ENCODE assay signal across 13 cellular contexts in the genomic region with DNA sequence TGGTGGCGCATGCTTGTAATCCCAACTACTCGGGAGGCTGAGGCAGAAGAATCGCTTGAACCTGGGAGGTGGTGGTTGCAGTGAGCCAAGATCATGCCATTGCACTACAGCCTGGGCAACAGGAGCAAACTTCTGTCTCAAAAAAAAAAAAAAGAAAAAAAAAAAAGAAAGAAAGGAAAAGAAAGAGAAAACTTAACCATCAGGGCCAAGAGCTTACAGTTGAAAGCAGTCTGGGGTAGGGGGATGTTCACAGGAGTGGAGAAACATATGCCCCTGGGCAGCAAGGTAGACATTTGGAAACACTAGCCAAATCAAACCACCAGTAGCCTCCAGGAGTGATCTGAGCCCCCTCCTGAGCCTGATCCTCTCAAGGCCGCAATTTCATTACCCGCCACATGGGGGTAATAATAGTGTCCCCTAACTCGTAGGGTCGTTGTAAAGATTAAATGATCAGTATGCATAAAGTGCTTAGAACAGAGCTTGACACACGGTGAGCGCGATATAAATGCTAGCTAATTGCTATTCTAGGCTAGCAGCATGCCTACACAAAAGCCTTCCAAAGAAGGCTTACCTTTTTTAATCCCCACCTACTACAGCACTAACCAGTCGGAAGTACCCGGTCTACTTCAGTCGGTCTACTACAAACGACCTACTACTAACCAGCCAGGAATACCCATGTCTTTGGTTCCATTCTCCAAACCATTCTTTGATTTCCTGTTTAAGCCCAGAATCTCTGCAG.
DNase-seq lines count a peak whose midpoint lies in the region; ATAC-seq and TF ChIP-seq lines count a peak whose summit lies in the region.
"Had no signal": no experiment of that assay in that cellular context is flagged by ENCODE, and none has a peak within 500 bp of the region (broad histone marks: within the 10 kb centered on the region; RNA-seq: fewer than 3 reads in every experiment).

No MANE protein-coding gene starts in this region.

- H3K4me1 Mint-ChIP-seq in GM23338, result peaks cover 29% of the 10 kb centered on the region

- no peaks in the 10 kb centered on the region for H3K9me2 ChIP-seq in GM23338 (ENCODE audit: insufficient read depth)

- H3K27ac ChIP-seq in GM23338 (ENCODE audit: low read depth) (no peak overlapping the region), brain microvascular endothelial cell (no peak overlapping the region)

- peaks cover 34% of the 10 kb centered on the region for H3K27me3 Mint-ChIP-seq in GM23338 (ENCODE audit: insufficient read depth, low read depth, poor library complexity)

- H3K4me2 ChIP-seq in GM23338, result 0 out of 2 replicates have a peak overlapping the region, but pooled peaks have one; percentile 97

- DNase-seq in AG08396 (ENCODE audit: low spot score), result peak; percentile 14
- DNase-seq in GM23338 (ENCODE audit: low spot score), result peak; percentile 75
- no peak for DNase-seq in brain microvascular endothelial cell
- no peak for DNase-seq in kidney epithelial cell (ENCODE audit: low read depth)
- DNase-seq in NCI-H1105 (lab: John Stamatoyannopoulos, UW), result no peak
- no peak for DNase-seq in activated naive CD4-positive, alpha-beta T cell treated with anti-CD3 and anti-CD28 coated beads, Interleukin-2, amount 50 U/mL, for 72 hours (ENCODE audit: low spot score in 2 of 2)
- DNase-seq: activated CD4-positive, alpha-beta T cell treated with anti-CD3 and anti-CD28 coated beads, Interleukin-2, amount 50 U/mL, for 4 hours; MG63; naive thymus-derived CD4-positive, alpha-beta T cell; stimulated activated CD4-positive, alpha-beta T cell treated with anti-CD3 and anti-CD28 coated beads, Interleukin-4, amount 100 ng/mL, for 1 hour had no signal

- peaks cover 2% of the 10 kb centered on the region; the same call in 2 of the 3 replicates for H3K36me3 Mint-ChIP-seq in GM23338 (ENCODE audit: low read depth)
- peaks cover 0 to 8% of the 10 kb centered on the region in 2 donors for H3K36me3 Mint-ChIP-seq in activated naive CD4-positive, alpha-beta T cell treated with anti-CD3 and anti-CD28 coated beads, Interleukin-2, amount 50 U/mL, for 72 hours

- H3K4me3 ChIP-seq in GM23338 (no peak overlapping the region), brain microvascular endothelial cell (ENCODE audit: low read depth, low read length) (no peak overlapping the region), kidney epithelial cell (ENCODE audit: low read depth, low read length) (no peak overlapping the region)
- H3K4me3 ChIP-seq: MG63, transverse colon had no signal

- TF ChIP-seq CTCF in GM23338 (conservative IDR thresholded peaks at IDR 0.05; ENCODE audit: low read depth in 2 of 2) (peak; percentile 54 to 69), brain microvascular endothelial cell (IDR thresholded peaks at IDR 0.05; ENCODE audit: low read depth, low read length, missing control alignments) (peak; percentile 52), kidney epithelial cell (IDR thresholded peaks at IDR 0.05; ENCODE audit: insufficient read depth, low read length, poor library complexity, severe bottlenecking) (peak; percentile 30)

- H3K9me3 Mint-ChIP-seq in GM23338, result no peaks in the 10 kb centered on the region; the same call in 2 of the 3 replicates
- peaks cover 0 to 3% of the 10 kb centered on the region in 2 donors for H3K9me3 Mint-ChIP-seq in activated naive CD4-positive, alpha-beta T cell treated with anti-CD3 and anti-CD28 coated beads, Interleukin-2, amount 50 U/mL, for 72 hours

- no peak overlapping the region for H3K27ac Mint-ChIP-seq in GM23338
- H3K27ac Mint-ChIP-seq in activated naive CD4-positive, alpha-beta T cell treated with anti-CD3 and anti-CD28 coated beads, Interleukin-2, amount 50 U/mL, for 72 hours, result no peak overlapping the region

- H3K36me3 ChIP-seq in GM23338 (ENCODE audit: insufficient read depth), result no peaks in the 10 kb centered on the region
- no peaks in the 10 kb centered on the region for H3K36me3 ChIP-seq in brain microvascular endothelial cell (replicated peaks)
- H3K36me3 ChIP-seq in kidney epithelial cell (ENCODE audit: control insufficient read depth, insufficient read depth, low read length), result no peaks in the 10 kb centered on the region
- H3K36me3 ChIP-seq: MG63, transverse colon had no signal

- no peak overlapping the region for H3K4me3 Mint-ChIP-seq in GM23338

- H3K79me2 ChIP-seq in GM23338 (replicated peaks; ENCODE audit: insufficient read depth), result no peaks in the 10 kb centered on the region

- in situ Hi-C loops in brain microvascular endothelial cell (cut with HindIII; ENCODE audit: low pct_ligation_motif_present, low sequenced_read_pairs), result no loop called here

- H3F3A ChIP-seq in GM23338 (replicated peaks; ENCODE audit: low read depth), result peaks cover 9% of the 10 kb centered on the region

- peaks cover 43% of the 10 kb centered on the region for H3K27me3 ChIP-seq in GM23338 (ENCODE audit: insufficient read depth)
- peaks cover 5% of the 10 kb centered on the region for H3K27me3 ChIP-seq in brain microvascular endothelial cell (replicated peaks)
- peaks cover 2% of the 10 kb centered on the region for H3K27me3 ChIP-seq in kidney epithelial cell (ENCODE audit: control insufficient read depth, insufficient read depth, low read length)
- H3K27me3 ChIP-seq: MG63 had no signal

- H2AFZ ChIP-seq in GM23338, result no peak overlapping the region

- H3K4me1 ChIP-seq in GM23338 (ENCODE audit: insufficient read depth), result peaks cover 28% of the 10 kb centered on the region

- ATAC-seq in GM23338, result peak; percentile 16
- ATAC-seq in activated naive CD4-positive, alpha-beta T cell treated with anti-CD3 and anti-CD28 coated beads, Interleukin-2, amount 50 U/mL, for 72 hours, result no peak
- ATAC-seq in HG03095 (IDR thresholded peaks at IDR 0.05; ENCODE audit: unreplicated experiment), result no peak
- no peak for ATAC-seq in HG03460 (IDR thresholded peaks at IDR 0.05; ENCODE audit: unreplicated experiment)
- ATAC-seq: naive thymus-derived CD4-positive, alpha-beta T cell had no signal

- no peaks in the 10 kb centered on the region for H4K20me1 ChIP-seq in GM23338 (replicated peaks; ENCODE audit: insufficient read depth)

TF ChIP-seq in GM23338, 12 proteins besides CTCF, POLR2A, EP300 and RAD21:
- no peak for TF ChIP-seq CREB1 (CRISPR knock-in tag; IDR thresholded peaks at IDR 0.05; ENCODE audit: low read depth)

Comparison
In these comparisons a context has a peak if more than half of its experiments do, and no peak if none do; other contexts are left out.
1. DNase-seq: peak in AG08396 (single experiment) and GM23338 (single experiment); none in brain microvascular endothelial cell (single experiment), kidney epithelial cell (single experiment), NCI-H1105 (single experiment) and activated naive CD4-positive, alpha-beta T cell treated with anti-CD3 and anti-CD28 coated beads, Interleukin-2, amount 50 U/mL, for 72 hours (0 of 2).
2. Peak in every context shown above with its lines, with median percentiles within 50 percentile points of each other: CTCF ChIP-seq.